In genomic region chr7:18538554-18539250, GRCh38 we compare ENCODE assay signal across 11 cellular contexts. TPM values are rescaled to one million over a fixed set of nuclear protein-coding genes. Genes with fewer than 3 reads are reported as not detected.
DNase-seq lines count a peak whose midpoint lies in the region; ATAC-seq lines count a peak whose summit lies in the region.
"Had no signal": no experiment of that assay in that cellular context is flagged by ENCODE, and none has a peak within 500 bp of the region (broad histone marks: within the 10 kb centered on the region; RNA-seq: fewer than 3 reads in every experiment).

No MANE protein-coding gene starts in this region.

- peaks cover 5% of the 10 kb centered on the region for H3K36me3 Mint-ChIP-seq in memory B cell

- DNase-seq in memory B cell (ENCODE audit: low spot score in 2 of 2) = no peak
- no peak for DNase-seq in superior temporal gyrus (ENCODE audit: extremely low spot score)
- DNase-seq in NCI-H69 (lab: John Stamatoyannopoulos, UW) = no peak
- no peak for DNase-seq in MG63
- DNase-seq: HCEC 1CT, NCI-H1417, posterior cingulate gyrus had no signal

- H3K27me3 ChIP-seq in MG63 = no peaks in the 10 kb centered on the region

- no peaks in the 10 kb centered on the region for H3K36me3 ChIP-seq in MG63

- H3K27ac Mint-ChIP-seq in memory B cell = peak overlapping the region; percentile 63

- peak overlapping the region; percentile 4 for H3K4me3 Mint-ChIP-seq in memory B cell

- H3K9me3 Mint-ChIP-seq in memory B cell = no peaks in the 10 kb centered on the region

- H3K9me3 ChIP-seq in MG63 = no peaks in the 10 kb centered on the region

- no peaks in the 10 kb centered on the region for H3K27me3 Mint-ChIP-seq in memory B cell

- no peak overlapping the region for H3K4me3 ChIP-seq in MG63

- ATAC-seq in GM18907 (IDR thresholded peaks at IDR 0.05; ENCODE audit: unreplicated experiment) = peak; percentile 75
- ATAC-seq in GM21528 (IDR thresholded peaks at IDR 0.05; ENCODE audit: low FRiP score, unreplicated experiment) = peak; percentile 74
- peak; percentile 50 for ATAC-seq in HG03139 (IDR thresholded peaks at IDR 0.05; ENCODE audit: unreplicated experiment)
- peak; percentile 35 for ATAC-seq in memory B cell (ENCODE audit: low read depth)
- ATAC-seq: left lobe of liver had no signal

- peaks cover 49% of the 10 kb centered on the region for H3K4me1 Mint-ChIP-seq in memory B cell

RNA-seq across cellular contexts. Expression of gene HDAC9, which starts 43.2 kb away (rescaled TPM):
- 0.03 TPM in 1 of 2 replicates, not detected in the other for total RNA-seq in MG63 (2014; rRNA removed; shearing (Covaris generic); ENCODE audit: low replicate concordance)
